Comparison of ENCODE assay signal across 9 cellular contexts in genomic region chr11:15968461-15969130, GRCh38.
DNase-seq lines count a peak whose midpoint lies in the region; ATAC-seq and TF ChIP-seq lines count a peak whose summit lies in the region.
"Had no signal": no experiment of that assay in that cellular context is flagged by ENCODE, and none has a peak within 500 bp of the region (broad histone marks: within the 10 kb centered on the region; RNA-seq: fewer than 3 reads in every experiment).

No MANE protein-coding gene starts in this region.

- H3K9me3 ChIP-seq in body of pancreas, result no peaks in the 10 kb centered on the region
- H3K9me3 ChIP-seq in spleen, result no peaks in the 10 kb centered on the region

- H3K27me3 ChIP-seq in body of pancreas, result no peaks in the 10 kb centered on the region
- H3K27me3 ChIP-seq in layer of hippocampus (ENCODE audit: control insufficient read depth, insufficient read depth, low read length), result no peaks in the 10 kb centered on the region
- H3K27me3 ChIP-seq in spleen (replicated peaks in 1 of 7), result no peaks in the 10 kb centered on the region

- H3K4me3 ChIP-seq in body of pancreas, result no peak overlapping the region
- H3K4me3 ChIP-seq in spleen, result no peak overlapping the region

- TF ChIP-seq POLR2A in body of pancreas (IDR thresholded peaks at IDR 0.05), result no peak
- TF ChIP-seq POLR2A in spleen (IDR thresholded peaks at IDR 0.05), result no peak

- no peak for ATAC-seq in body of pancreas
- ATAC-seq: natural killer cell treated with Interleukin-12 subunit alpha and Interleukin-12 subunit beta and Interleukin-15 and Interleukin-18, amount 100 ng/mL, for 72 hours had no signal

- H3K4me1 ChIP-seq in body of pancreas (peaks cover 23% of the 10 kb centered on the region), spleen (peaks cover 0 to 21% (median 7%) of the 10 kb centered on the region in 6 donors)

- TF ChIP-seq CTCF in body of pancreas (IDR thresholded peaks at IDR 0.05), result no peak
- TF ChIP-seq CTCF in spleen (IDR thresholded peaks at IDR 0.05 in 8 of 11, conservative IDR thresholded peaks at IDR 0.05 in 3 of 11), result no peak

- H3K36me3 ChIP-seq in body of pancreas (replicated peaks in 1 of 2; ENCODE audit: insufficient read depth in 1 of 2, low read depth in 2 of 2) (no peaks in the 10 kb centered on the region), spleen (no peaks in the 10 kb centered on the region)

- WGBS in body of pancreas, 2 donors, result 77 to 82% methylated on average over 10 of the region's 10 CpGs
- 83 to 92% (median 86%) methylated on average over 10 of the region's 10 CpGs for WGBS in spleen, 5 donors

- DNase-seq in M059J (ENCODE audit: low read depth), result peak; percentile 7
- no peak for DNase-seq in body of pancreas
- DNase-seq in spleen, result no peak
- DNase-seq in activated CD4-positive, alpha-beta T cell treated with anti-CD3 and anti-CD28 coated beads, Interleukin-2, amount 50 U/mL, for 1 hour, result no peak
- DNase-seq in NCI-H1092 treated with DMSO at 0.1 percent for 48 hours (lab: John Stamatoyannopoulos, UW), result no peak
- DNase-seq in hepatic stellate cell (ENCODE audit: low spot score), result no peak
- DNase-seq in middle frontal gyrus (ENCODE audit: extremely low spot score, low spot score), result no peak

- intact Hi-C loops in body of pancreas (cut with DNase I), result no loop called here
- intact Hi-C loops in spleen (cut with DNase I; ENCODE audit: low total_unique reads), result no loop called here

- peak overlapping the region in 3 of 4 donors; percentile 14 to 62 (median 32) for H3K27ac ChIP-seq in body of pancreas
- peak overlapping the region; percentile 64 for H3K27ac ChIP-seq in layer of hippocampus (ENCODE audit: low read depth, low read length)
- H3K27ac ChIP-seq in spleen, result peak overlapping the region in 7 of 8 donors; percentile 2 to 85 (median 59)
